1 cellular context compared by ENCODE assay signal in genomic region chr11:19332476-19332875, GRCh38.
TF ChIP-seq lines count a peak whose summit lies in the region.

No MANE protein-coding gene starts in this region.

TF ChIP-seq in GM23338, 12 proteins besides CTCF, POLR2A, EP300 and RAD21 (continued from another document):
- TF ChIP-seq ZNF462 (CRISPR knock-in tag; IDR thresholded peaks at IDR 0.05): no peak
